In genomic region chr6:143513410-143513809, GRCh38 we compare ENCODE assay signal across 10 cellular contexts. TPM values are rescaled to one million over a fixed set of nuclear protein-coding genes. Genes with fewer than 3 reads are reported as not detected.
DNase-seq lines count a peak whose midpoint lies in the region; ATAC-seq, FAIRE-seq and TF ChIP-seq lines count a peak whose summit lies in the region.
"Had no signal": no experiment of that assay in that cellular context is flagged by ENCODE, and none has a peak within 500 bp of the region (broad histone marks: within the 10 kb centered on the region; RNA-seq: fewer than 3 reads in every experiment).

No MANE protein-coding gene starts in this region.

- H3K9me3 ChIP-seq in T-helper 17 cell (ENCODE audit: control insufficient read depth, low read length, poor library complexity, severe bottlenecking): no peaks in the 10 kb centered on the region
- H3K9me3 ChIP-seq: neutrophil had no signal

- TF ChIP-seq CTCF in dorsolateral prefrontal cortex (IDR thresholded peaks at IDR 0.05 in 54 of 56, conservative IDR thresholded peaks at IDR 0.05 in 2 of 56; ENCODE audit: low read depth in 1 of 56, partially characterized antibody in 56 of 56): peak in 32 of 56 donors; percentile 10 to 39 (median 22)

- ATAC-seq in T-helper 17 cell: peak; percentile 36
- ATAC-seq in HG02938 (IDR thresholded peaks at IDR 0.05; ENCODE audit: unreplicated experiment): no peak

- peak; percentile 55 for DNase-seq in DMS53 (lab: John Stamatoyannopoulos, UW)
- DNase-seq in DMS53 treated with DMSO at 0.1 percent for 48 hours (lab: John Stamatoyannopoulos, UW; ENCODE audit: unreplicated experiment): no peak
- peak; percentile 28 for DNase-seq in HTR-8/SVneo (ENCODE audit: insufficient read length, low spot score)
- DNase-seq in T-helper 17 cell: peak in 2 of 3 donors; percentile 27 to 46
- no peak for DNase-seq in dorsolateral prefrontal cortex
- peak; percentile 18 to 34 for DNase-seq in stimulated activated CD4-positive, alpha-beta T cell treated with anti-CD3 and anti-CD28 coated beads, Interleukin-2, amount 100 ng/mL, for 48 hours
- DNase-seq in HK-2 (ENCODE audit: unreplicated experiment): no peak

- H3K36me3 Mint-ChIP-seq in T-helper 17 cell (ENCODE audit: low read depth): no peaks in the 10 kb centered on the region

- no peak for FAIRE-seq in HTR-8/SVneo (lab: Jason Lieb, UNC)

- H3K27me3 ChIP-seq in dorsolateral prefrontal cortex: no peaks in the 10 kb centered on the region
- H3K27me3 ChIP-seq: neutrophil had no signal

- no peak overlapping the region for H3K27ac ChIP-seq in dorsolateral prefrontal cortex
- H3K27ac ChIP-seq: BLaER1, neutrophil had no signal

- intact Hi-C loops in dorsolateral prefrontal cortex (cut with DNase I): loop anchor here in 1 of 2 donors (10.0 kb wide), 1 partner anchor 701 kb away; no protein-coding TSS in a partner anchor

- H3K4me3 ChIP-seq in dorsolateral prefrontal cortex: no peak overlapping the region
- H3K4me3 ChIP-seq: BLaER1 had no signal

- peak overlapping the region; percentile 47 for H3K4me3 Mint-ChIP-seq in T-helper 17 cell

- H3K27me3 Mint-ChIP-seq in T-helper 17 cell: no peaks in the 10 kb centered on the region

- peak overlapping the region; percentile 57 for H3K27ac Mint-ChIP-seq in T-helper 17 cell

- peaks cover 26% of the 10 kb centered on the region for H3K4me1 Mint-ChIP-seq in T-helper 17 cell

RNA-seq across cellular contexts. Expression of gene FUCA2, which starts 1.9 kb away (rescaled TPM):
- total RNA-seq in T-helper 17 cell (1 to 10 TPM; 7.8 to 8.3 TPM), dorsolateral prefrontal cortex (10 to 100 TPM; 10.6 to 32.8 (median 18.7) TPM)

Comparison
In these comparisons a context has a peak if more than half of its experiments do, and no peak if none do; other contexts are left out.
1. DNase-seq: peak in DMS53 (single experiment), HTR-8/SVneo (single experiment), T-helper 17 cell (2 of 3) and stimulated activated CD4-positive, alpha-beta T cell treated with anti-CD3 and anti-CD28 coated beads, Interleukin-2, amount 100 ng/mL, for 48 hours (2 of 2); none in DMS53 treated with DMSO at 0.1 percent for 48 hours (single experiment), dorsolateral prefrontal cortex (0 of 10) and HK-2 (single experiment).